8 cellular contexts compared by ENCODE assay signal in genomic region chr2:27133195-27133875, GRCh38. TPM values are rescaled to one million over a fixed set of nuclear protein-coding genes. Genes with fewer than 3 reads are reported as not detected.
DNase-seq lines count a peak whose midpoint lies in the region; ATAC-seq and TF ChIP-seq lines count a peak whose summit lies in the region.

No MANE protein-coding gene starts in this region.

- no peak for ATAC-seq in GM18519 (IDR thresholded peaks at IDR 0.05; ENCODE audit: low FRiP score, unreplicated experiment)

- H3K79me2 ChIP-seq in SU-DHL-6 (ENCODE audit: insufficient read depth, low read length) (peaks cover 13% of the 10 kb centered on the region; the same call in 1 of the 2 replicates), osteoblast (ENCODE audit: insufficient read depth, low read length) (peaks cover 22% of the 10 kb centered on the region)

- H3K9me3 ChIP-seq in SU-DHL-6 (ENCODE audit: insufficient read depth, low read length) (no peaks in the 10 kb centered on the region), osteoblast (ENCODE audit: low read depth, low read length) (no peaks in the 10 kb centered on the region)

- peak overlapping the region; percentile 51; the same call in 1 of the 2 replicates for H3K27ac ChIP-seq in SU-DHL-6 (ENCODE audit: low read depth, low read length)
- H3K27ac ChIP-seq in osteoblast (ENCODE audit: low read depth, low read length), result peak overlapping the region; percentile 11

- H2AFZ ChIP-seq in SU-DHL-6 (ENCODE audit: low read depth, low read length, severe bottlenecking), result no peak overlapping the region
- H2AFZ ChIP-seq in osteoblast (ENCODE audit: low read length), result no peak overlapping the region

- no peaks in the 10 kb centered on the region for H3K9me2 ChIP-seq in SU-DHL-6 (replicated peaks; ENCODE audit: insufficient read depth, low read length)

- H3K4me3 ChIP-seq in GM12864 (ENCODE audit: low read depth, low read length), result peak overlapping the region; percentile 83
- H3K4me3 ChIP-seq in SU-DHL-6 (ENCODE audit: insufficient read depth, low read length, poor library complexity, severe bottlenecking), result peak overlapping the region; percentile 95
- peak overlapping the region; percentile 75 for H3K4me3 ChIP-seq in epithelial cell of proximal tubule (ENCODE audit: low read depth, low read length)
- H3K4me3 ChIP-seq in osteoblast (ENCODE audit: insufficient read depth, low read length), result peak overlapping the region; percentile 99

- no peak for TF ChIP-seq CTCF in GM12864 (IDR thresholded peaks at IDR 0.05; ENCODE audit: low read depth, low read length, missing control alignments)
- no peak for TF ChIP-seq CTCF in SU-DHL-6 (IDR thresholded peaks at IDR 0.05; ENCODE audit: insufficient read depth, low read length, poor library complexity, severe bottlenecking)
- no peak for TF ChIP-seq CTCF in epithelial cell of proximal tubule (conservative IDR thresholded peaks at IDR 0.05; ENCODE audit: low read depth, low read length)
- no peak for TF ChIP-seq CTCF in osteoblast (IDR thresholded peaks at IDR 0.05; ENCODE audit: extremely low read depth, low read depth, low read length)

- peak overlapping the region; percentile 65 for H3K4me2 ChIP-seq in SU-DHL-6 (ENCODE audit: low read depth, low read length, poor library complexity, severe bottlenecking)
- H3K4me2 ChIP-seq in osteoblast (ENCODE audit: insufficient read depth, low read length), result peak overlapping the region; percentile 88

- peaks cover 7% of the 10 kb centered on the region; the same call in 1 of the 2 replicates for H3F3A ChIP-seq in SU-DHL-6 (ENCODE audit: insufficient read depth)

- H4K20me1 ChIP-seq in SU-DHL-6 (ENCODE audit: low read depth, low read length) (no peaks in the 10 kb centered on the region), osteoblast (ENCODE audit: insufficient read depth, low read length) (peaks cover 26% of the 10 kb centered on the region)

- peak overlapping the region; percentile 95 for H3K9ac ChIP-seq in SU-DHL-6 (ENCODE audit: low read length)

- peaks cover 8% of the 10 kb centered on the region for H3K4me1 ChIP-seq in osteoblast (ENCODE audit: insufficient read depth, low read length)

- DNase-seq in GM12864 (ENCODE audit: low read depth), result no peak
- no peak for DNase-seq in epithelial cell of proximal tubule (ENCODE audit: low read depth)
- no peak for DNase-seq in osteoblast (ENCODE audit: insufficient read length, low spot score, missing footprints)
- DNase-seq in DMS79 treated with DMSO at 0.1 percent for 48 hours (lab: John Stamatoyannopoulos, UW), result no peak
- no peak for DNase-seq in ecto neural progenitor cell (ENCODE audit: low spot score)
- no peak for DNase-seq in NCI-H2196 treated with DMSO at 0.1 percent for 48 hours (lab: John Stamatoyannopoulos, UW; ENCODE audit: unreplicated experiment)

- H3K27me3 ChIP-seq in SU-DHL-6 (ENCODE audit: low read length) (no peaks in the 10 kb centered on the region), osteoblast (ENCODE audit: insufficient read depth, low read length) (no peaks in the 10 kb centered on the region)

- no peaks in the 10 kb centered on the region for H3K36me3 ChIP-seq in SU-DHL-6 (ENCODE audit: low read length)
- peaks cover 32% of the 10 kb centered on the region for H3K36me3 ChIP-seq in osteoblast (ENCODE audit: insufficient read depth, low read length)

RNA-seq across cellular contexts. Expression of gene PREB, which starts 1.1 kb away (rescaled TPM):
- total RNA-seq in epithelial cell of proximal tubule (53.3 and 77.1 TPM in 2 replicates), osteoblast (42.4 and 45.2 TPM in 2 replicates)

RNA-seq across cellular contexts. Expression of gene PRR30, which starts 5.9 kb away (rescaled TPM):
- not detected in 2 replicates for total RNA-seq in epithelial cell of proximal tubule
- total RNA-seq in osteoblast, result not detected in 2 replicates

RNA-seq across cellular contexts. Expression of gene ABHD1, which starts 9.7 kb away (rescaled TPM):
- total RNA-seq in epithelial cell of proximal tubule (not detected in 2 replicates), osteoblast (under 0.01 TPM in 2 replicates)

RNA-seq across cellular contexts. Expression of gene CGREF1, which starts 14.4 kb away (rescaled TPM):
- total RNA-seq in epithelial cell of proximal tubule (1.0 and 2.3 TPM in 2 replicates), osteoblast (6.8 and 14.5 TPM in 2 replicates)

RNA-seq across cellular contexts. Expression of gene TCF23, which starts 15.5 kb away (rescaled TPM):
- total RNA-seq in epithelial cell of proximal tubule (not detected in 2 replicates), osteoblast (not detected in 2 replicates)
